Comparison of ENCODE assay signal across 17 cellular contexts in genomic region chr10:62422068-62422590, GRCh38. TPM values are rescaled to one million over a fixed set of nuclear protein-coding genes. Genes with fewer than 3 reads are reported as not detected.
DNase-seq lines count a peak whose midpoint lies in the region; ATAC-seq and TF ChIP-seq lines count a peak whose summit lies in the region.
"Had no signal": no experiment of that assay in that cellular context is flagged by ENCODE, and none has a peak within 500 bp of the region (broad histone marks: within the 10 kb centered on the region; RNA-seq: fewer than 3 reads in every experiment).

No MANE protein-coding gene starts in this region.

- H3K36me3 ChIP-seq in adipocyte (ENCODE audit: control insufficient read depth, insufficient read depth, low read length, severe bottlenecking) (no peaks in the 10 kb centered on the region), Karpas-422 (ENCODE audit: insufficient read depth, low read length) (no peaks in the 10 kb centered on the region)
- H3K36me3 ChIP-seq: BLaER1, ovary, Peyer's patch had no signal

- no peak overlapping the region for H2AFZ ChIP-seq in Karpas-422 (ENCODE audit: low read length)

- H3K9me3 ChIP-seq in adipocyte (ENCODE audit: control insufficient read depth, low read length) (no peaks in the 10 kb centered on the region), Karpas-422 (ENCODE audit: low read length) (no peaks in the 10 kb centered on the region)
- H3K9me3 ChIP-seq: BLaER1, ovary, Peyer's patch had no signal

- no peak overlapping the region for H3K4me2 ChIP-seq in Karpas-422 (ENCODE audit: low read depth, low read length, poor library complexity, severe bottlenecking)
- H3K4me2 ChIP-seq: BLaER1 had no signal

- H3K4me3 ChIP-seq in adipocyte (ENCODE audit: low read length) (no peak overlapping the region), foreskin fibroblast (ENCODE audit: low read depth in 1 of 2, low read length in 2 of 2) (no peak overlapping the region), Karpas-422 (ENCODE audit: low read length) (no peak overlapping the region)
- H3K4me3 ChIP-seq: BLaER1, ovary, Peyer's patch had no signal

- DNase-seq in ACHN: peak; percentile 14
- peak; percentile 91 for DNase-seq in HCEC 1CT
- peak; percentile 32 for DNase-seq in adipocyte (ENCODE audit: low read depth)
- DNase-seq in foreskin fibroblast: peak; percentile 85 to 89
- DNase-seq in NCI-H1417 treated with DMSO at 0.1 percent for 48 hours (lab: John Stamatoyannopoulos, UW): no peak
- DNase-seq in Karpas-422: no peak
- no peak for DNase-seq in NCI-H82 treated with DMSO at 0.1 percent for 48 hours (lab: John Stamatoyannopoulos, UW; ENCODE audit: unreplicated experiment)
- DNase-seq: activated naive CD4-positive, alpha-beta T cell treated with anti-CD3 and anti-CD28 coated beads, Interleukin-2, amount 50 U/mL, for 16 hours; hippocampal formation; NCI-H2227 treated with DMSO at 0.1 percent for 48 hours; ovary; Peyer's patch; stimulated activated CD4-positive, alpha-beta T cell treated with anti-CD3 and anti-CD28 coated beads, Interleukin-2, amount 100 ng/mL, for 24 hours had no signal

- H3K27me3 ChIP-seq in adipocyte (replicated peaks; ENCODE audit: control insufficient read depth, insufficient read depth, low read length) (no peaks in the 10 kb centered on the region), Karpas-422 (ENCODE audit: low read length) (no peaks in the 10 kb centered on the region)
- H3K27me3 ChIP-seq: BLaER1, ovary, Peyer's patch had no signal

- peaks cover 7% of the 10 kb centered on the region for H3K4me1 ChIP-seq in adipocyte (ENCODE audit: control insufficient read depth, insufficient read depth, low read length)
- no peaks in the 10 kb centered on the region for H3K4me1 ChIP-seq in Karpas-422 (ENCODE audit: low read length)
- H3K4me1 ChIP-seq: BLaER1, Peyer's patch had no signal

- H3K27ac ChIP-seq in Karpas-422 (ENCODE audit: low read length): no peak overlapping the region
- H3K27ac ChIP-seq: BLaER1, ovary, Peyer's patch had no signal

- no peak for TF ChIP-seq CTCF in foreskin fibroblast (IDR thresholded peaks at IDR 0.05; ENCODE audit: low read depth, low read length)

- ATAC-seq in HG03139 (IDR thresholded peaks at IDR 0.05; ENCODE audit: unreplicated experiment): no peak
- ATAC-seq: stimulated activated memory B cell treated with anti-CD40 and anti-IgM and Interleukin-4, amounts not matched to agents 10 μg/mL and 1 μg/mL and 100 μg/mL, for 72 hours had no signal

- H4K20me1 ChIP-seq in Karpas-422 (ENCODE audit: insufficient read depth, low read depth, low read length): no peaks in the 10 kb centered on the region
- H4K20me1 ChIP-seq: BLaER1 had no signal

- H3K9ac ChIP-seq in adipocyte (ENCODE audit: low read length): no peak overlapping the region
- H3K9ac ChIP-seq in Karpas-422 (ENCODE audit: low read length): no peak overlapping the region
- H3K9ac ChIP-seq: BLaER1 had no signal

- H3K79me2 ChIP-seq in Karpas-422 (ENCODE audit: low read length): no peaks in the 10 kb centered on the region

- in situ Hi-C loops in ACHN (cut with HindIII; ENCODE audit: low pct_ligation_motif_present, low pct_unique_long_range_greater_than_20kb, low sequenced_read_pairs): no loop called here

- no peaks in the 10 kb centered on the region for H3K9me2 ChIP-seq in Karpas-422 (replicated peaks; ENCODE audit: insufficient read depth, low read length)

RNA-seq across cellular contexts. Expression of gene ZNF365, which starts 48.0 kb away (rescaled TPM):
- total RNA-seq in Karpas-422 (2014; rRNA removed; shearing (Covaris generic); ENCODE audit: low replicate concordance): not detected in 2 replicates
- total RNA-seq: lung microvascular endothelial cell had no signal

Comparison
In these comparisons a context has a peak if more than half of its experiments do, and no peak if none do; other contexts are left out.
1. DNase-seq: peak in ACHN (single experiment), HCEC 1CT (single experiment), adipocyte (single experiment) and foreskin fibroblast (2 of 2); none in NCI-H1417 treated with DMSO at 0.1 percent for 48 hours (single experiment), Karpas-422 (single experiment) and NCI-H82 treated with DMSO at 0.1 percent for 48 hours (single experiment).